ENCODE assay signal across 2 cellular contexts in the genomic region with DNA sequence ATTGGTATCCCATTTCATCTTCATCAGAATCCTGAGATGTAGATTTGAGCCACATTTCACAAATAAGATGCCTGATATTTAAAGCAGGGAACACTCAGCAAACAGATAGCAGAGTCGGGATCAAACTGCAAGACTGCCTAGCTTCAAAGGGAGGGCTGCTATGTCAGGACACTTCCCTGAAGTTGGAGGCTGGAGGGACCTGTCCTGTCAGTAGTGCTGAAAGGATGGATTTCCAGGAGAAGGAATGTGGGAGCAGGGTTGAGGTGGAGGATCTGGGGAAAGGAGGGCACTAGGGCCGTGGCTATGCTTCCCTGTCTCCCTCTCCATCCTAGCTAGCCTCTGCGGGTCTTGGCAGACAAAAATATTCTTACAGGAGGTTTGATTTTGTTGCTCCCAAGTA.
A peak's percentile ranks its signal among the peaks of the same experiment; 100 is the strongest.
TF ChIP-seq lines count a peak whose summit lies in the region.

No MANE protein-coding gene starts in this region.

TF ChIP-seq in SK-N-SH, 30 proteins besides CTCF, POLR2A, EP300 and RAD21 (continued from another document):
- TF ChIP-seq, protein P1, sequence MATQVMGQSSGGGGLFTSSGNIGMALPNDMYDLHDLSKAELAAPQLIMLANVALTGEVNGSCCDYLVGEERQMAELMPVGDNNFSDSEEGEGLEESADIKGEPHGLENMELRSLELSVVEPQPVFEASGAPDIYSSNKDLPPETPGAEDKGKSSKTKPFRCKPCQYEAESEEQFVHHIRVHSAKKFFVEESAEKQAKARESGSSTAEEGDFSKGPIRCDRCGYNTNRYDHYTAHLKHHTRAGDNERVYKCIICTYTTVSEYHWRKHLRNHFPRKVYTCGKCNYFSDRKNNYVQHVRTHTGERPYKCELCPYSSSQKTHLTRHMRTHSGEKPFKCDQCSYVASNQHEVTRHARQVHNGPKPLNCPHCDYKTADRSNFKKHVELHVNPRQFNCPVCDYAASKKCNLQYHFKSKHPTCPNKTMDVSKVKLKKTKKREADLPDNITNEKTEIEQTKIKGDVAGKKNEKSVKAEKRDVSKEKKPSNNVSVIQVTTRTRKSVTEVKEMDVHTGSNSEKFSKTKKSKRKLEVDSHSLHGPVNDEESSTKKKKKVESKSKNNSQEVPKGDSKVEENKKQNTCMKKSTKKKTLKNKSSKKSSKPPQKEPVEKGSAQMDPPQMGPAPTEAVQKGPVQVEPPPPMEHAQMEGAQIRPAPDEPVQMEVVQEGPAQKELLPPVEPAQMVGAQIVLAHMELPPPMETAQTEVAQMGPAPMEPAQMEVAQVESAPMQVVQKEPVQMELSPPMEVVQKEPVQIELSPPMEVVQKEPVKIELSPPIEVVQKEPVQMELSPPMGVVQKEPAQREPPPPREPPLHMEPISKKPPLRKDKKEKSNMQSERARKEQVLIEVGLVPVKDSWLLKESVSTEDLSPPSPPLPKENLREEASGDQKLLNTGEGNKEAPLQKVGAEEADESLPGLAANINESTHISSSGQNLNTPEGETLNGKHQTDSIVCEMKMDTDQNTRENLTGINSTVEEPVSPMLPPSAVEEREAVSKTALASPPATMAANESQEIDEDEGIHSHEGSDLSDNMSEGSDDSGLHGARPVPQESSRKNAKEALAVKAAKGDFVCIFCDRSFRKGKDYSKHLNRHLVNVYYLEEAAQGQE (IDR thresholded peaks at IDR 0.05; ENCODE audit: low read depth, low read length): peak; percentile 81

TF ChIP-seq in SK-N-SH treated with all-trans-retinoic acid at 6 μM for 48 hours, 23 proteins besides CTCF, POLR2A, EP300 and RAD21 (continued from another document):
- TF ChIP-seq, protein P2, sequence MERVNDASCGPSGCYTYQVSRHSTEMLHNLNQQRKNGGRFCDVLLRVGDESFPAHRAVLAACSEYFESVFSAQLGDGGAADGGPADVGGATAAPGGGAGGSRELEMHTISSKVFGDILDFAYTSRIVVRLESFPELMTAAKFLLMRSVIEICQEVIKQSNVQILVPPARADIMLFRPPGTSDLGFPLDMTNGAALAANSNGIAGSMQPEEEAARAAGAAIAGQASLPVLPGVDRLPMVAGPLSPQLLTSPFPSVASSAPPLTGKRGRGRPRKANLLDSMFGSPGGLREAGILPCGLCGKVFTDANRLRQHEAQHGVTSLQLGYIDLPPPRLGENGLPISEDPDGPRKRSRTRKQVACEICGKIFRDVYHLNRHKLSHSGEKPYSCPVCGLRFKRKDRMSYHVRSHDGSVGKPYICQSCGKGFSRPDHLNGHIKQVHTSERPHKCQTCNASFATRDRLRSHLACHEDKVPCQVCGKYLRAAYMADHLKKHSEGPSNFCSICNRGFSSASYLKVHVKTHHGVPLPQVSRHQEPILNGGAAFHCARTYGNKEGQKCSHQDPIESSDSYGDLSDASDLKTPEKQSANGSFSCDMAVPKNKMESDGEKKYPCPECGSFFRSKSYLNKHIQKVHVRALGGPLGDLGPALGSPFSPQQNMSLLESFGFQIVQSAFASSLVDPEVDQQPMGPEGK (CRISPR knock-in tag; IDR thresholded peaks at IDR 0.05; ENCODE audit: borderline replicate concordance): no peak
- no peak for TF ChIP-seq SNAI2 (CRISPR knock-in tag; IDR thresholded peaks at IDR 0.05)
- TF ChIP-seq, protein P3, sequence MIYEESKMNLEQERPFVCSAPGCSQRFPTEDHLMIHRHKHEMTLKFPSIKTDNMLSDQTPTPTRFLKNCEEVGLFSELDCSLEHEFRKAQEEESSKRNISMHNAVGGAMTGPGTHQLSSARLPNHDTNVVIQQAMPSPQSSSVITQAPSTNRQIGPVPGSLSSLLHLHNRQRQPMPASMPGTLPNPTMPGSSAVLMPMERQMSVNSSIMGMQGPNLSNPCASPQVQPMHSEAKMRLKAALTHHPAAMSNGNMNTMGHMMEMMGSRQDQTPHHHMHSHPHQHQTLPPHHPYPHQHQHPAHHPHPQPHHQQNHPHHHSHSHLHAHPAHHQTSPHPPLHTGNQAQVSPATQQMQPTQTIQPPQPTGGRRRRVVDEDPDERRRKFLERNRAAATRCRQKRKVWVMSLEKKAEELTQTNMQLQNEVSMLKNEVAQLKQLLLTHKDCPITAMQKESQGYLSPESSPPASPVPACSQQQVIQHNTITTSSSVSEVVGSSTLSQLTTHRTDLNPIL (CRISPR knock-in tag; IDR thresholded peaks at IDR 0.05; ENCODE audit: low read depth): no peak
- no peak for TF ChIP-seq OSR1 (CRISPR knock-in tag; IDR thresholded peaks at IDR 0.05)
- no peak for TF ChIP-seq ISL1 (CRISPR knock-in tag; IDR thresholded peaks at IDR 0.05)
- TF ChIP-seq, protein P4, sequence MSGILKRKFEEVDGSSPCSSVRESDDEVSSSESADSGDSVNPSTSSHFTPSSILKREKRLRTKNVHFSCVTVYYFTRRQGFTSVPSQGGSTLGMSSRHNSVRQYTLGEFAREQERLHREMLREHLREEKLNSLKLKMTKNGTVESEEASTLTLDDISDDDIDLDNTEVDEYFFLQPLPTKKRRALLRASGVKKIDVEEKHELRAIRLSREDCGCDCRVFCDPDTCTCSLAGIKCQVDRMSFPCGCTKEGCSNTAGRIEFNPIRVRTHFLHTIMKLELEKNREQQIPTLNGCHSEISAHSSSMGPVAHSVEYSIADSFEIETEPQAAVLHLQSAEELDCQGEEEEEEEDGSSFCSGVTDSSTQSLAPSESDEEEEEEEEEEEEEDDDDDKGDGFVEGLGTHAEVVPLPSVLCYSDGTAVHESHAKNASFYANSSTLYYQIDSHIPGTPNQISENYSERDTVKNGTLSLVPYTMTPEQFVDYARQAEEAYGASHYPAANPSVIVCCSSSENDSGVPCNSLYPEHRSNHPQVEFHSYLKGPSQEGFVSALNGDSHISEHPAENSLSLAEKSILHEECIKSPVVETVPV (CRISPR knock-in tag; IDR thresholded peaks at IDR 0.05): no peak
- no peak for TF ChIP-seq TOX (CRISPR knock-in tag; IDR thresholded peaks at IDR 0.05; ENCODE audit: borderline replicate concordance)
- TF ChIP-seq, protein P5, sequence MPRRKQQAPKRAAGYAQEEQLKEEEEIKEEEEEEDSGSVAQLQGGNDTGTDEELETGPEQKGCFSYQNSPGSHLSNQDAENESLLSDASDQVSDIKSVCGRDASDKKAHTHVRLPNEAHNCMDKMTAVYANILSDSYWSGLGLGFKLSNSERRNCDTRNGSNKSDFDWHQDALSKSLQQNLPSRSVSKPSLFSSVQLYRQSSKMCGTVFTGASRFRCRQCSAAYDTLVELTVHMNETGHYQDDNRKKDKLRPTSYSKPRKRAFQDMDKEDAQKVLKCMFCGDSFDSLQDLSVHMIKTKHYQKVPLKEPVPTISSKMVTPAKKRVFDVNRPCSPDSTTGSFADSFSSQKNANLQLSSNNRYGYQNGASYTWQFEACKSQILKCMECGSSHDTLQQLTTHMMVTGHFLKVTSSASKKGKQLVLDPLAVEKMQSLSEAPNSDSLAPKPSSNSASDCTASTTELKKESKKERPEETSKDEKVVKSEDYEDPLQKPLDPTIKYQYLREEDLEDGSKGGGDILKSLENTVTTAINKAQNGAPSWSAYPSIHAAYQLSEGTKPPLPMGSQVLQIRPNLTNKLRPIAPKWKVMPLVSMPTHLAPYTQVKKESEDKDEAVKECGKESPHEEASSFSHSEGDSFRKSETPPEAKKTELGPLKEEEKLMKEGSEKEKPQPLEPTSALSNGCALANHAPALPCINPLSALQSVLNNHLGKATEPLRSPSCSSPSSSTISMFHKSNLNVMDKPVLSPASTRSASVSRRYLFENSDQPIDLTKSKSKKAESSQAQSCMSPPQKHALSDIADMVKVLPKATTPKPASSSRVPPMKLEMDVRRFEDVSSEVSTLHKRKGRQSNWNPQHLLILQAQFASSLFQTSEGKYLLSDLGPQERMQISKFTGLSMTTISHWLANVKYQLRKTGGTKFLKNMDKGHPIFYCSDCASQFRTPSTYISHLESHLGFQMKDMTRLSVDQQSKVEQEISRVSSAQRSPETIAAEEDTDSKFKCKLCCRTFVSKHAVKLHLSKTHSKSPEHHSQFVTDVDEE (CRISPR knock-in tag; IDR thresholded peaks at IDR 0.05): no peak
- TF ChIP-seq, protein P6, sequence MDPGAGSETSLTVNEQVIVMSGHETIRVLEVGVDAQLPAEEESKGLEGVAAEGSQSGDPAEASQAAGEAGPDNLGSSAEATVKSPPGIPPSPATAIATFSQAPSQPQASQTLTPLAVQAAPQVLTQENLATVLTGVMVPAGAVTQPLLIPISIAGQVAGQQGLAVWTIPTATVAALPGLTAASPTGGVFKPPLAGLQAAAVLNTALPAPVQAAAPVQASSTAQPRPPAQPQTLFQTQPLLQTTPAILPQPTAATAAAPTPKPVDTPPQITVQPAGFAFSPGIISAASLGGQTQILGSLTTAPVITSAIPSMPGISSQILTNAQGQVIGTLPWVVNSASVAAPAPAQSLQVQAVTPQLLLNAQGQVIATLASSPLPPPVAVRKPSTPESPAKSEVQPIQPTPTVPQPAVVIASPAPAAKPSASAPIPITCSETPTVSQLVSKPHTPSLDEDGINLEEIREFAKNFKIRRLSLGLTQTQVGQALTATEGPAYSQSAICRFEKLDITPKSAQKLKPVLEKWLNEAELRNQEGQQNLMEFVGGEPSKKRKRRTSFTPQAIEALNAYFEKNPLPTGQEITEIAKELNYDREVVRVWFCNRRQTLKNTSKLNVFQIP (CRISPR knock-in tag; IDR thresholded peaks at IDR 0.05; ENCODE audit: borderline replicate concordance, low read depth): no peak
- no peak for TF ChIP-seq BACH2 (CRISPR knock-in tag; IDR thresholded peaks at IDR 0.05; ENCODE audit: borderline replicate concordance)
- no peak for TF ChIP-seq ZNF565 (CRISPR knock-in tag; conservative IDR thresholded peaks at IDR 0.05; ENCODE audit: low read depth)
- no peak for TF ChIP-seq ZFP3 (CRISPR knock-in tag; IDR thresholded peaks at IDR 0.05)
- TF ChIP-seq PPARA (CRISPR knock-in tag; IDR thresholded peaks at IDR 0.05; ENCODE audit: borderline replicate concordance): no peak
